In the genomic region with DNA sequence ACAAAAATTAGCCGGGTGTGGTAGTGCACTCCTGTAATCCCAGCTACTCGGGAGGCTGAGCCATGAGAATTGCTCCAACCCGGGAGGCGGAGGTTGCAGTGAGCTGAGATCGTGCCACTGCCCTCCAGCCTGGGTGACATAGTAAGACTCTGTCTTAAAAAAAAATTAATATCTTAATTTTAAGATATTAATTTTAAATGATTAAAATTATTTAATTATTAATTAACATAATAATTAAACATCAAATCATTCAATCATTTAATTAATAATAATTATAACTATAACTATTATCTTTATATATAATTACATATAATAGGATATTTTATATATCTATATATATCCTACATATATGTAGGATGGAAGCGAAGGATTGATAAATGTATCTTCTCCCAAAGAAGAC, we compare ENCODE assay signal across 24 cellular contexts. TPM values are rescaled to one million over a fixed set of nuclear protein-coding genes. Genes with fewer than 3 reads are reported as not detected.
A peak's percentile ranks its signal among the peaks of the same experiment; 100 is the strongest.
DNase-seq lines count a peak whose midpoint lies in the region; ATAC-seq and TF ChIP-seq lines count a peak whose summit lies in the region.
"Had no signal": no experiment of that assay in that cellular context is flagged by ENCODE, and none has a peak within 500 bp of the region (broad histone marks: within the 10 kb centered on the region; RNA-seq: fewer than 3 reads in every experiment).

No MANE protein-coding gene starts in this region.

- H3K4me3 ChIP-seq in psoas muscle: no peak overlapping the region
- H3K4me3 ChIP-seq: A549; BLaER1 treated with 17β-estradiol and CSF1 and Interleukin-3, amounts not matched to agents 10 nM and 100 nM; GM23338 had no signal

- ATAC-seq in WTC11 (no peak), psoas muscle (no peak)
- ATAC-seq: A549, GM23338, HCT116 had no signal

- H3K27ac ChIP-seq in psoas muscle: no peak overlapping the region
- H3K27ac ChIP-seq: 22Rv1; A549; BLaER1 treated with 17β-estradiol and CSF1 and Interleukin-3, amounts not matched to agents 10 nM and 100 nM had no signal

- no peaks in the 10 kb centered on the region for H3K9me3 ChIP-seq in psoas muscle
- H3K9me3 ChIP-seq: A549, BE2C had no signal

- no peak overlapping the region for H3K4me3 Mint-ChIP-seq in WTC11
- H3K4me3 Mint-ChIP-seq: CD14-positive monocyte; CD4-positive, alpha-beta T cell; CD8-positive, alpha-beta memory T cell; GM23338; H9 had no signal

- peaks cover 9% of the 10 kb centered on the region for H3K27me3 Mint-ChIP-seq in WTC11 (ENCODE audit: low read depth)
- H3K27me3 Mint-ChIP-seq: CD4-positive, alpha-beta T cell had no signal

- H3K9me3 Mint-ChIP-seq in WTC11: peaks cover 3% of the 10 kb centered on the region
- H3K9me3 Mint-ChIP-seq: CD4-positive, alpha-beta T cell; CD8-positive, alpha-beta memory T cell; GM23338 had no signal

- no peak overlapping the region for H3K27ac Mint-ChIP-seq in WTC11
- H3K27ac Mint-ChIP-seq: CD14-positive monocyte; CD4-positive, alpha-beta T cell; CD8-positive, alpha-beta memory T cell; GM23338; H9 had no signal

- no peaks in the 10 kb centered on the region for H3K36me3 Mint-ChIP-seq in WTC11
- H3K36me3 Mint-ChIP-seq: CD14-positive monocyte; CD8-positive, alpha-beta memory T cell had no signal

- no peaks in the 10 kb centered on the region for H3K4me1 ChIP-seq in psoas muscle
- H3K4me1 ChIP-seq: A549, BE2C had no signal

- no peaks in the 10 kb centered on the region for H3K27me3 ChIP-seq in psoas muscle (ENCODE audit: insufficient read depth in 3 of 3, low read length in 2 of 3)
- H3K27me3 ChIP-seq: BE2C; BLaER1 treated with 17β-estradiol and CSF1 and Interleukin-3, amounts not matched to agents 10 nM and 100 nM had no signal

- POLR2A ChIA-PET in WTC11 (lab: Charles Lee): no interaction called here

- TF ChIP-seq CTCF in WTC11 (IDR thresholded peaks at IDR 0.05) (no peak), psoas muscle (IDR thresholded peaks at IDR 0.05) (no peak)

- intact Hi-C loops in psoas muscle (cut with DNase I): no loop called here

- H3K4me1 Mint-ChIP-seq in WTC11: peaks cover 13% of the 10 kb centered on the region
- H3K4me1 Mint-ChIP-seq: CD8-positive, alpha-beta memory T cell had no signal

- WGBS in psoas muscle, 3 donors: 77 to 88% (median 80%) methylated on average over 6 of the region's 6 CpGs

- CTCF ChIA-PET in WTC11 (lab: Charles Lee): no interaction called here

- no peaks in the 10 kb centered on the region for H3K36me3 ChIP-seq in psoas muscle (ENCODE audit: insufficient read depth in 1 of 2, low read depth in 1 of 2)
- H3K36me3 ChIP-seq: BE2C; BLaER1 treated with 17β-estradiol and CSF1 and Interleukin-3, amounts not matched to agents 10 nM and 100 nM had no signal

- peak; percentile 43 for DNase-seq in activated effector memory CD4-positive, alpha-beta T cell treated with anti-CD3 and anti-CD28 coated beads, Interleukin-2, amount 50 U/mL, for 16 hours
- no peak for DNase-seq in activated effector memory CD4-positive, alpha-beta T cell treated with Interleukin-2 at 50 U/mL for 16 hours
- DNase-seq in WTC11 (ENCODE audit: low spot score) (no peak), islet precursor cell (peak; percentile 4), psoas muscle (no peak), pons (ENCODE audit: low spot score) (no peak)
- no peak for DNase-seq in stimulated activated naive CD4-positive, alpha-beta T cell (lab: John Stamatoyannopoulos, UW)
- no peak for DNase-seq in activated T-cell treated with anti-CD3 and anti-CD28 coated beads, Interleukin-2, amount 50 U/mL, for 1 hour
- DNase-seq: ACHN; AML-193; BE2C; CD4-positive, alpha-beta T cell; CD8-positive, alpha-beta memory T cell; DMS 273 treated with DMSO at 0.1 percent for 48 hours; DMS79; EL; GF-D8; H9 had no signal

TF ChIP-seq in WTC11, 78 proteins besides CTCF, POLR2A, EP300 and RAD21:
- TF ChIP-seq FOXJ3 (CRISPR knock-in tag; IDR thresholded peaks at IDR 0.05; ENCODE audit: borderline replicate concordance) (no peak), HMGA2 (CRISPR knock-in tag; IDR thresholded peaks at IDR 0.05) (peak; percentile 99)
TF ChIP-seq in WTC11: peak in this region for 1.

RNA-seq across cellular contexts. Expression of gene HK1, which starts 1.8 kb away (rescaled TPM):
- total RNA-seq in WTC11 (2021) (218 to 220 TPM (median 219 TPM) in 3 replicates), psoas muscle (100 to 1,000 TPM; 212 to 336 (median 261) TPM)
- 100 to 1,000 TPM; 134 to 254 (median 216) TPM for polyA plus RNA-seq in psoas muscle

RNA-seq across cellular contexts. Expression of gene HKDC1, which starts 56.4 kb away (rescaled TPM):
- total RNA-seq in WTC11 (2021) (0.09 TPM in 2 of 3 replicates, not detected in the other), psoas muscle (not detected)
- polyA plus RNA-seq in psoas muscle: under 1 TPM in 2 of 3 donors, not detected in 1; 0.03 TPM
- total RNA-seq: H9 had no signal
- polyA plus RNA-seq: CD14-positive monocyte, GM23338 had no signal

Comparison
In these comparisons a context has a peak if more than half of its experiments do, and no peak if none do; other contexts are left out.
1. DNase-seq: peak in activated effector memory CD4-positive, alpha-beta T cell treated with anti-CD3 and anti-CD28 coated beads, Interleukin-2, amount 50 U/mL, for 16 hours (single experiment) and islet precursor cell (single experiment); none in activated effector memory CD4-positive, alpha-beta T cell treated with Interleukin-2 at 50 U/mL for 16 hours (single experiment), WTC11 (single experiment), psoas muscle (0 of 2), stimulated activated naive CD4-positive, alpha-beta T cell (0 of 6), pons (single experiment) and activated T-cell treated with anti-CD3 and anti-CD28 coated beads, Interleukin-2, amount 50 U/mL, for 1 hour (single experiment).